ENCODE assay signal across 1 cellular context in genomic region chr19:15835565-15836344, GRCh38.
TF ChIP-seq lines count a peak whose summit lies in the region.
"Not testable (repeated sequence)": the region's sequence is repeated elsewhere in the genome, so short reads cannot be mapped to it uniquely, and the experiment has no call there.

No MANE protein-coding gene starts in this region.

TF ChIP-seq in K562, 482 proteins besides CTCF, POLR2A, EP300 and RAD21 (continues in another document):
- TF ChIP-seq HDGF (IDR thresholded peaks at IDR 0.05), result peak; percentile 97
- peak in 1 of 2 experiments; percentile 25; a peak in 1 of 4 replicates for TF ChIP-seq KDM1A (IDR thresholded peaks at IDR 0.05)
- TF ChIP-seq MYNN (IDR thresholded peaks at IDR 0.05), result 0 out of 2 replicates have a peak, but pooled peaks have one; percentile 12
- TF ChIP-seq MYNN, ZBTB40 (CRISPR knock-in tag; IDR thresholded peaks at IDR 0.05): not testable (repeated sequence)
- 0 out of 2 replicates have a peak, but pooled peaks have one; percentile 44 for TF ChIP-seq ZBTB40 (IDR thresholded peaks at IDR 0.05)
- peak; percentile 92 for TF ChIP-seq ELF4 (CRISPR knock-in tag; IDR thresholded peaks at IDR 0.05)
- TF ChIP-seq NCOR1 (IDR thresholded peaks at IDR 0.05), result peak; percentile 10; the same call in 1 of the 2 replicates
- peak; percentile 90 for TF ChIP-seq ZEB2 (IDR thresholded peaks at IDR 0.05)
- TF ChIP-seq CBFA2T2 (conservative IDR thresholded peaks at IDR 0.05), result peak; percentile 19; the same call in 1 of the 2 replicates
- TF ChIP-seq, protein P1, sequence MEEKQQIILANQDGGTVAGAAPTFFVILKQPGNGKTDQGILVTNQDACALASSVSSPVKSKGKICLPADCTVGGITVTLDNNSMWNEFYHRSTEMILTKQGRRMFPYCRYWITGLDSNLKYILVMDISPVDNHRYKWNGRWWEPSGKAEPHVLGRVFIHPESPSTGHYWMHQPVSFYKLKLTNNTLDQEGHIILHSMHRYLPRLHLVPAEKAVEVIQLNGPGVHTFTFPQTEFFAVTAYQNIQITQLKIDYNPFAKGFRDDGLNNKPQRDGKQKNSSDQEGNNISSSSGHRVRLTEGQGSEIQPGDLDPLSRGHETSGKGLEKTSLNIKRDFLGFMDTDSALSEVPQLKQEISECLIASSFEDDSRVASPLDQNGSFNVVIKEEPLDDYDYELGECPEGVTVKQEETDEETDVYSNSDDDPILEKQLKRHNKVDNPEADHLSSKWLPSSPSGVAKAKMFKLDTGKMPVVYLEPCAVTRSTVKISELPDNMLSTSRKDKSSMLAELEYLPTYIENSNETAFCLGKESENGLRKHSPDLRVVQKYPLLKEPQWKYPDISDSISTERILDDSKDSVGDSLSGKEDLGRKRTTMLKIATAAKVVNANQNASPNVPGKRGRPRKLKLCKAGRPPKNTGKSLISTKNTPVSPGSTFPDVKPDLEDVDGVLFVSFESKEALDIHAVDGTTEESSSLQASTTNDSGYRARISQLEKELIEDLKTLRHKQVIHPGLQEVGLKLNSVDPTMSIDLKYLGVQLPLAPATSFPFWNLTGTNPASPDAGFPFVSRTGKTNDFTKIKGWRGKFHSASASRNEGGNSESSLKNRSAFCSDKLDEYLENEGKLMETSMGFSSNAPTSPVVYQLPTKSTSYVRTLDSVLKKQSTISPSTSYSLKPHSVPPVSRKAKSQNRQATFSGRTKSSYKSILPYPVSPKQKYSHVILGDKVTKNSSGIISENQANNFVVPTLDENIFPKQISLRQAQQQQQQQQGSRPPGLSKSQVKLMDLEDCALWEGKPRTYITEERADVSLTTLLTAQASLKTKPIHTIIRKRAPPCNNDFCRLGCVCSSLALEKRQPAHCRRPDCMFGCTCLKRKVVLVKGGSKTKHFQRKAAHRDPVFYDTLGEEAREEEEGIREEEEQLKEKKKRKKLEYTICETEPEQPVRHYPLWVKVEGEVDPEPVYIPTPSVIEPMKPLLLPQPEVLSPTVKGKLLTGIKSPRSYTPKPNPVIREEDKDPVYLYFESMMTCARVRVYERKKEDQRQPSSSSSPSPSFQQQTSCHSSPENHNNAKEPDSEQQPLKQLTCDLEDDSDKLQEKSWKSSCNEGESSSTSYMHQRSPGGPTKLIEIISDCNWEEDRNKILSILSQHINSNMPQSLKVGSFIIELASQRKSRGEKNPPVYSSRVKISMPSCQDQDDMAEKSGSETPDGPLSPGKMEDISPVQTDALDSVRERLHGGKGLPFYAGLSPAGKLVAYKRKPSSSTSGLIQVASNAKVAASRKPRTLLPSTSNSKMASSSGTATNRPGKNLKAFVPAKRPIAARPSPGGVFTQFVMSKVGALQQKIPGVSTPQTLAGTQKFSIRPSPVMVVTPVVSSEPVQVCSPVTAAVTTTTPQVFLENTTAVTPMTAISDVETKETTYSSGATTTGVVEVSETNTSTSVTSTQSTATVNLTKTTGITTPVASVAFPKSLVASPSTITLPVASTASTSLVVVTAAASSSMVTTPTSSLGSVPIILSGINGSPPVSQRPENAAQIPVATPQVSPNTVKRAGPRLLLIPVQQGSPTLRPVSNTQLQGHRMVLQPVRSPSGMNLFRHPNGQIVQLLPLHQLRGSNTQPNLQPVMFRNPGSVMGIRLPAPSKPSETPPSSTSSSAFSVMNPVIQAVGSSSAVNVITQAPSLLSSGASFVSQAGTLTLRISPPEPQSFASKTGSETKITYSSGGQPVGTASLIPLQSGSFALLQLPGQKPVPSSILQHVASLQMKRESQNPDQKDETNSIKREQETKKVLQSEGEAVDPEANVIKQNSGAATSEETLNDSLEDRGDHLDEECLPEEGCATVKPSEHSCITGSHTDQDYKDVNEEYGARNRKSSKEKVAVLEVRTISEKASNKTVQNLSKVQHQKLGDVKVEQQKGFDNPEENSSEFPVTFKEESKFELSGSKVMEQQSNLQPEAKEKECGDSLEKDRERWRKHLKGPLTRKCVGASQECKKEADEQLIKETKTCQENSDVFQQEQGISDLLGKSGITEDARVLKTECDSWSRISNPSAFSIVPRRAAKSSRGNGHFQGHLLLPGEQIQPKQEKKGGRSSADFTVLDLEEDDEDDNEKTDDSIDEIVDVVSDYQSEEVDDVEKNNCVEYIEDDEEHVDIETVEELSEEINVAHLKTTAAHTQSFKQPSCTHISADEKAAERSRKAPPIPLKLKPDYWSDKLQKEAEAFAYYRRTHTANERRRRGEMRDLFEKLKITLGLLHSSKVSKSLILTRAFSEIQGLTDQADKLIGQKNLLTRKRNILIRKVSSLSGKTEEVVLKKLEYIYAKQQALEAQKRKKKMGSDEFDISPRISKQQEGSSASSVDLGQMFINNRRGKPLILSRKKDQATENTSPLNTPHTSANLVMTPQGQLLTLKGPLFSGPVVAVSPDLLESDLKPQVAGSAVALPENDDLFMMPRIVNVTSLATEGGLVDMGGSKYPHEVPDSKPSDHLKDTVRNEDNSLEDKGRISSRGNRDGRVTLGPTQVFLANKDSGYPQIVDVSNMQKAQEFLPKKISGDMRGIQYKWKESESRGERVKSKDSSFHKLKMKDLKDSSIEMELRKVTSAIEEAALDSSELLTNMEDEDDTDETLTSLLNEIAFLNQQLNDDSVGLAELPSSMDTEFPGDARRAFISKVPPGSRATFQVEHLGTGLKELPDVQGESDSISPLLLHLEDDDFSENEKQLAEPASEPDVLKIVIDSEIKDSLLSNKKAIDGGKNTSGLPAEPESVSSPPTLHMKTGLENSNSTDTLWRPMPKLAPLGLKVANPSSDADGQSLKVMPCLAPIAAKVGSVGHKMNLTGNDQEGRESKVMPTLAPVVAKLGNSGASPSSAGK (IDR thresholded peaks at IDR 0.05), result peak; percentile 57; the same call in 1 of the 2 replicates
- TF ChIP-seq NBN (IDR thresholded peaks at IDR 0.05; ENCODE audit: low read depth), result 0 out of 2 replicates have a peak, but pooled peaks have one; percentile 17
- 0 out of 2 replicates have a peak, but pooled peaks have one; percentile 32 for TF ChIP-seq HEY1 (CRISPR knock-in tag; IDR thresholded peaks at IDR 0.05; ENCODE audit: borderline replicate concordance)
- 0 out of 2 replicates have a peak, but pooled peaks have one; percentile 25 for TF ChIP-seq USF1 (CRISPR knock-in tag; IDR thresholded peaks at IDR 0.05)
- TF ChIP-seq MEIS2 (IDR thresholded peaks at IDR 0.05; ENCODE audit: partially characterized antibody), result peak; percentile 68
- TF ChIP-seq ZC3H4 (CRISPR knock-in tag; IDR thresholded peaks at IDR 0.05; ENCODE audit: borderline replicate concordance), result peak; percentile 94; the same call in 1 of the 2 replicates
- TF ChIP-seq THRAP3 (IDR thresholded peaks at IDR 0.05; ENCODE audit: borderline replicate concordance), result 0 out of 2 replicates have a peak, but pooled peaks have one; percentile 56
- TF ChIP-seq, protein P2, sequence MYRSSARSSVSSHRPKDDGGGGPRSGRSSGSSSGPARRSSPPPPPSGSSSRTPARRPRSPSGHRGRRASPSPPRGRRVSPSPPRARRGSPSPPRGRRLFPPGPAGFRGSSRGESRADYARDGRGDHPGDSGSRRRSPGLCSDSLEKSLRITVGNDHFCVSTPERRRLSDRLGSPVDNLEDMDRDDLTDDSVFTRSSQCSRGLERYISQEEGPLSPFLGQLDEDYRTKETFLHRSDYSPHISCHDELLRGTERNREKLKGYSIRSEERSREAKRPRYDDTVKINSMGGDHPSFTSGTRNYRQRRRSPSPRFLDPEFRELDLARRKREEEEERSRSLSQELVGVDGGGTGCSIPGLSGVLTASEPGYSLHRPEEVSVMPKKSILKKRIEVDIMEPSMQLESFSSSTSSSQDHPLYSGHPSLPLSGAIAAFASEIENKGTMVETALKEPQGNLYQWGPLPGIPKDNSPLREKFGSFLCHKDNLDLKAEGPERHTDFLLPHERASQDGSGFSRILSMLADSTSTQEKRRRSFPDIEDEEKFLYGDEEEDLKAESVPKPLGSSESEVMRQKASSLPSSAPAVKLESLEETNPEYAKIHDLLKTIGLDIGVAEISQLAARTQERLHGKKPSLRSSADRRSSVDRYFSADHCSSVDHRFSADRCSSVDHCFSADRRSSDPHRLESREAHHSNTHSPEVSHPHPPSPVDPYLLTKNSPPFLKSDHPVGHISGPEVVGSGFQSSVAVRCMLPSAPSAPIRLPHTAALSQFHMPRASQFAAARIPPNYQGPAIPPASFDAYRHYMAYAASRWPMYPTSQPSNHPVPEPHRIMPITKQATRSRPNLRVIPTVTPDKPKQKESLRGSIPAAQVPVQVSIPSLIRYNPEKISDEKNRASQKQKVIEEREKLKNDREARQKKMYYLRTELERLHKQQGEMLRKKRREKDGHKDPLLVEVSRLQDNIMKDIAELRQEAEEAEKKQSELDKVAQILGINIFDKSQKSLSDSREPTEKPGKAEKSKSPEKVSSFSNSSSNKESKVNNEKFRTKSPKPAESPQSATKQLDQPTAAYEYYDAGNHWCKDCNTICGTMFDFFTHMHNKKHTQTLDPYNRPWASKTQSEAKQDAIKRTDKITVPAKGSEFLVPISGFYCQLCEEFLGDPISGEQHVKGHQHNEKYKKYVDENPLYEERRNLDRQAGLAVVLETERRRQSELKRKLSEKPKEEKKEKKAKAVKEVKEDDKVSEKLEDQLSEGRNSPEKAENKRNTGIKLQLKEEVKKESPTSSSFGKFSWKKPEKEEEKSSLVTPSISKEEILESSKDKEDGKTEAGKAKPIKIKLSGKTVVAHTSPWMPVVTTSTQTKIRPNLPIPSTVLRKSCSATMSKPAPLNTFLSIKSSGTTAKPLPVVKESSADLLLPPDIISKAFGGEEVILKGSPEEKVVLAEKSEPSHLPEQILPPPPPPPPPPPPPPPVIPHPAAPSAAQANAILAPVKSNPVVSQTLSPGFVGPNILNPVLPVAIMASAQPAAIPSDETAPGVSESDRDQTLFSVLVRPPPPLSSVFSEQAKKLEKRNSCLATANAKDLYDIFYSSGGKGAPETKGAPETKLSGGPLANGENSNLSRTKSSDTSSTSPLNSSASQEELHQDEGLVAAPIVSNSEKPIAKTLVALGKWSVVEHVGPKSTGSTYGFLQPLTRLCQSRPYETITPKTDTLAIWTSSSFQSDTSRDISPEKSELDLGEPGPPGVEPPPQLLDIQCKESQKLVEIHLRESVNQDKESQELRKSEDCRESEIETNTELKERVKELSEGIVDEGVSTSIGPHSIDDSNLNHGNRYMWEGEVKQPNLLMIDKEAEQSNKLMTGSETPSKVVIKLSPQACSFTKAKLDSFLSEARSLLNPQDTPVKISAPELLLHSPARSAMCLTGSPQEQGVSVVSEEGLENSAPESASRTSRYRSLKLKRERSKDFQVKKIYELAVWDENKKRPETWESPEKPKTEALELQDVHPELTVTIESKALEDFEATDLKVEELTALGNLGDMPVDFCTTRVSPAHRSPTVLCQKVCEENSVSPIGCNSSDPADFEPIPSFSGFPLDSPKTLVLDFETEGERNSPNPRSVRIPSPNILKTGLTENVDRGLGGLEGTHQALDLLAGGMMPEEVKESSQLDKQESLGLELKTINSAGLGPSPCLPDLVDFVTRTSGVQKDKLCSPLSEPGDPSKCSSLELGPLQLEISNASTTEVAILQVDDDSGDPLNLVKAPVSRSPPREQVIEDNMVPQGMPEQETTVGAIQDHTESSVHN (IDR thresholded peaks at IDR 0.05; ENCODE audit: borderline replicate concordance in 1 of 2, low read depth in 1 of 2), result peak in 1 of 2 experiments; percentile 17; a peak in 1 of 4 replicates
- TF ChIP-seq ZNF197 (CRISPR knock-in tag; IDR thresholded peaks at IDR 0.05; ENCODE audit: low read depth), result 0 out of 2 replicates have a peak, but pooled peaks have one; percentile 38
- peak; percentile 73; the same call in 1 of the 2 replicates for TF ChIP-seq MTA1 (IDR thresholded peaks at IDR 0.05; ENCODE audit: borderline replicate concordance)
